Comparison of ENCODE assay signal across 1 cellular context in genomic region chr2:60508307-60508706, GRCh38.
TF ChIP-seq lines count a peak whose summit lies in the region.

No MANE protein-coding gene starts in this region.

TF ChIP-seq in H1, 55 proteins besides CTCF, POLR2A, EP300 and RAD21:
- TF ChIP-seq SP1 (IDR thresholded peaks at IDR 0.05; ENCODE audit: low read depth, low read length) (no peak), KDM1A (IDR thresholded peaks at IDR 0.05; ENCODE audit: borderline replicate concordance, low read length) (no peak), BACH1 (IDR thresholded peaks at IDR 0.05; ENCODE audit: low read length) (no peak), SP4 (IDR thresholded peaks at IDR 0.05; ENCODE audit: low read length) (no peak), POLR2AphosphoS5 (IDR thresholded peaks at IDR 0.05; ENCODE audit: low read depth, low read length) (no peak), KDM4A (IDR thresholded peaks at IDR 0.05; ENCODE audit: low read depth, low read length, severe bottlenecking) (no peak), TAF1 (IDR thresholded peaks at IDR 0.05; ENCODE audit: low read depth, low read length) (no peak), HDAC6 (IDR thresholded peaks at IDR 0.05; ENCODE audit: low read depth, low read length) (no peak), HDAC2 (IDR thresholded peaks at IDR 0.05; ENCODE audit: borderline replicate concordance in 1 of 2, low read depth in 2 of 2, low read length in 2 of 2) (no peak), YY1 (IDR thresholded peaks at IDR 0.05; ENCODE audit: low read depth, low read length) (no peak), RFX5 (IDR thresholded peaks at IDR 0.05; ENCODE audit: borderline replicate concordance, low read depth, low read length) (no peak), TCF12 (IDR thresholded peaks at IDR 0.05; ENCODE audit: low read depth, low read length) (no peak), CHD1 (IDR thresholded peaks at IDR 0.05; ENCODE audit: low read depth, low read length) (no peak), SP2 (IDR thresholded peaks at IDR 0.05; ENCODE audit: low read length) (no peak), CREB1 (IDR thresholded peaks at IDR 0.05) (no peak), KDM5A (IDR thresholded peaks at IDR 0.05; ENCODE audit: low read length) (no peak), SIX5 (IDR thresholded peaks at IDR 0.05; ENCODE audit: low read depth, low read length) (no peak), USF2 (IDR thresholded peaks at IDR 0.05; ENCODE audit: low read length) (no peak), RNF2 (IDR thresholded peaks at IDR 0.05; ENCODE audit: borderline replicate concordance, low read depth, low read length, missing control alignments, poor library complexity, severe bottlenecking) (no peak), FOSL1 (IDR thresholded peaks at IDR 0.05; ENCODE audit: insufficient read depth, low read depth, low read length) (no peak)
